In genomic region chr6:8435093-8435844, GRCh38 we compare ENCODE assay signal across 1 cellular context.
TF ChIP-seq lines count a peak whose summit lies in the region.

TSS of gene SLC35B3 (minus strand) at chr6:8435545.

TF ChIP-seq in K562, 482 proteins besides CTCF, POLR2A, EP300 and RAD21 (continued from another document and continues in another):
- TF ChIP-seq BRF2 (IDR thresholded peaks at IDR 0.05; ENCODE audit: borderline replicate concordance, insufficient read depth, insufficient read length): no peak
- no peak for TF ChIP-seq ZNF395 (CRISPR knock-in tag; IDR thresholded peaks at IDR 0.05)
- peak; percentile 70; the same call in 1 of the 2 replicates for TF ChIP-seq HBP1 (CRISPR knock-in tag; IDR thresholded peaks at IDR 0.05)
- no peak for TF ChIP-seq CEBPG (CRISPR knock-in tag; IDR thresholded peaks at IDR 0.05)
- no peak for TF ChIP-seq CEBPG (tag; conservative IDR thresholded peaks at IDR 0.05 in 1 of 2, IDR thresholded peaks at IDR 0.05 in 1 of 2)
- TF ChIP-seq CHAMP1 (IDR thresholded peaks at IDR 0.05): no peak
- no peak for TF ChIP-seq ZFPM2 (CRISPR knock-in tag; IDR thresholded peaks at IDR 0.05)
- TF ChIP-seq SUPT5H (IDR thresholded peaks at IDR 0.05): peak; percentile 96
- no peak for TF ChIP-seq ILF3 (IDR thresholded peaks at IDR 0.05; ENCODE audit: borderline replicate concordance)
- TF ChIP-seq STAG1 (CRISPR knock-in tag; IDR thresholded peaks at IDR 0.05; ENCODE audit: borderline replicate concordance): no peak
- no peak for TF ChIP-seq FUS (optimal IDR thresholded peaks at IDR 0.05; ENCODE audit: low read depth, low read length)
- TF ChIP-seq CBFB (CRISPR knock-in tag; IDR thresholded peaks at IDR 0.05): no peak; the same call in 1 of the 2 replicates
- TF ChIP-seq ZMIZ1 (IDR thresholded peaks at IDR 0.05; ENCODE audit: low read depth in 2 of 2, low read length in 2 of 2): no peak
- TF ChIP-seq ZBTB5 (IDR thresholded peaks at IDR 0.05): no peak
- TF ChIP-seq ZC3H11A (IDR thresholded peaks at IDR 0.05; ENCODE audit: low read depth, low read length): no peak
- no peak for TF ChIP-seq ZEB2 (IDR thresholded peaks at IDR 0.05)
- TF ChIP-seq IRF1 (CRISPR knock-in tag; IDR thresholded peaks at IDR 0.05; ENCODE audit: borderline replicate concordance): no peak
- TF ChIP-seq COPS2 (conservative IDR thresholded peaks at IDR 0.05): no peak
- no peak for TF ChIP-seq TAL1 (IDR thresholded peaks at IDR 0.05)
- peak; percentile 82 for TF ChIP-seq CXXC5 (CRISPR knock-in tag; IDR thresholded peaks at IDR 0.05)
- TF ChIP-seq ZKSCAN1 (IDR thresholded peaks at IDR 0.05; ENCODE audit: low read depth, low read length): no peak
- TF ChIP-seq KLF16 (IDR thresholded peaks at IDR 0.05): no peak
- TF ChIP-seq KDM1A (IDR thresholded peaks at IDR 0.05): no peak
- TF ChIP-seq GABPA (tag; conservative IDR thresholded peaks at IDR 0.05; ENCODE audit: low read depth): peak; percentile 86
- no peak for TF ChIP-seq ATF3 (IDR thresholded peaks at IDR 0.05)
- 0 out of 2 replicates have a peak, but pooled peaks have one; percentile 35 for TF ChIP-seq ATF3 (CRISPR knock-in tag; conservative IDR thresholded peaks at IDR 0.05)
- no peak for TF ChIP-seq ZNF707 (CRISPR knock-in tag; conservative IDR thresholded peaks at IDR 0.05)
- TF ChIP-seq ZNF507 (tag; conservative IDR thresholded peaks at IDR 0.05): no peak
- TF ChIP-seq PATZ1 (CRISPR knock-in tag; IDR thresholded peaks at IDR 0.05; ENCODE audit: borderline replicate concordance): peak; percentile 41; the same call in 1 of the 2 replicates
- TF ChIP-seq ZNF311 (CRISPR knock-in tag; IDR thresholded peaks at IDR 0.05): peak; percentile 48; the same call in 1 of the 2 replicates
- TF ChIP-seq HNRNPLL (IDR thresholded peaks at IDR 0.05; ENCODE audit: low read depth, low read length, poor library complexity, severe bottlenecking): no peak
- TF ChIP-seq ZNF639 (CRISPR knock-in tag; conservative IDR thresholded peaks at IDR 0.05 in 1 of 2, IDR thresholded peaks at IDR 0.05 in 1 of 2): no peak
- no peak for TF ChIP-seq NFYB (IDR thresholded peaks at IDR 0.05; ENCODE audit: extremely low read depth, insufficient read length)
- TF ChIP-seq KAT2B (IDR thresholded peaks at IDR 0.05; ENCODE audit: low read depth, low read length): no peak
- peak; percentile 45 for TF ChIP-seq HCFC1 (IDR thresholded peaks at IDR 0.05; ENCODE audit: low read depth, low read length)
- TF ChIP-seq ZNF184 (CRISPR knock-in tag; IDR thresholded peaks at IDR 0.05): no peak
- no peak for TF ChIP-seq MEF2D (tag; conservative IDR thresholded peaks at IDR 0.05; ENCODE audit: low read depth)
- TF ChIP-seq EWSR1 (IDR thresholded peaks at IDR 0.05; ENCODE audit: borderline replicate concordance, low read depth, partially characterized antibody): no peak
- peak; percentile 77; the same call in 1 of the 2 replicates for TF ChIP-seq ATF7 (IDR thresholded peaks at IDR 0.05)
- no peak for TF ChIP-seq MECOM (CRISPR knock-in tag; IDR thresholded peaks at IDR 0.05)
- TF ChIP-seq MYBL2 (IDR thresholded peaks at IDR 0.05; ENCODE audit: low read depth): no peak; the same call in 1 of the 2 replicates
- no peak for TF ChIP-seq MYBL2 (CRISPR knock-in tag; IDR thresholded peaks at IDR 0.05; ENCODE audit: borderline replicate concordance)
- peak; percentile 76; the same call in 1 of the 2 replicates for TF ChIP-seq ETV1 (tag; conservative IDR thresholded peaks at IDR 0.05; ENCODE audit: low read depth)
- TF ChIP-seq ZBTB26 (CRISPR knock-in tag; IDR thresholded peaks at IDR 0.05): peak; percentile 13; the same call in 1 of the 2 replicates
- no peak for TF ChIP-seq MIER1 (IDR thresholded peaks at IDR 0.05; ENCODE audit: low read depth)
